Comparison of ENCODE assay signal across 8 cellular contexts in genomic region chr17:38509008-38509771, GRCh38.
DNase-seq lines count a peak whose midpoint lies in the region; ATAC-seq and TF ChIP-seq lines count a peak whose summit lies in the region.

No MANE protein-coding gene starts in this region.

- in situ Hi-C loops in Caki2 (cut with HindIII; ENCODE audit: low pct_unique_long_range_greater_than_20kb, low sequenced_read_pairs), result no loop called here

- ATAC-seq in GM21447 (IDR thresholded peaks at IDR 0.05; ENCODE audit: unreplicated experiment) (no peak), HG02981 (IDR thresholded peaks at IDR 0.05; ENCODE audit: unreplicated experiment) (no peak)

- peaks cover 3% of the 10 kb centered on the region for H3K36me3 ChIP-seq in kidney epithelial cell (ENCODE audit: control insufficient read depth, insufficient read depth, low read length)

- H3K27me3 ChIP-seq in kidney epithelial cell (ENCODE audit: control insufficient read depth, insufficient read depth, low read length), result peaks cover 4% of the 10 kb centered on the region

- DNase-seq in Caki2 (ENCODE audit: low read depth), result peak; percentile 33
- DNase-seq in activated CD4-positive, alpha-beta T cell treated with anti-CD3 and anti-CD28 coated beads for 1 hour, result peak; percentile 52
- DNase-seq in cerebellar cortex (ENCODE audit: low spot score), result peak; percentile 94
- DNase-seq in kidney epithelial cell (ENCODE audit: low read depth), result peak; percentile 64
- peak; percentile 60 for DNase-seq in stimulated activated CD4-positive, alpha-beta T cell treated with anti-CD3 and anti-CD28 coated beads, Interleukin-2, amount 100 ng/mL, for 4 hours (ENCODE audit: low read depth)

- no peak overlapping the region for H3K4me3 ChIP-seq in kidney epithelial cell (ENCODE audit: low read depth, low read length)

- peak; percentile 57 for TF ChIP-seq CTCF in LNCAP (IDR thresholded peaks at IDR 0.05)
- peak; percentile 93 for TF ChIP-seq CTCF in kidney epithelial cell (IDR thresholded peaks at IDR 0.05; ENCODE audit: insufficient read depth, low read length, poor library complexity, severe bottlenecking)

Comparison
In these comparisons a context has a peak if more than half of its experiments do, and no peak if none do; other contexts are left out.
1. DNase-seq: peak in every context shown above with its lines; median percentile 94 in cerebellar cortex; 64 in kidney epithelial cell; 60 in stimulated activated CD4-positive, alpha-beta T cell treated with anti-CD3 and anti-CD28 coated beads, Interleukin-2, amount 100 ng/mL, for 4 hours; 52 in activated CD4-positive, alpha-beta T cell treated with anti-CD3 and anti-CD28 coated beads for 1 hour; 33 in Caki2.